Comparison of ENCODE assay signal across 9 cellular contexts in genomic region chr3:69090021-69090420, GRCh38. TPM values are rescaled to one million over a fixed set of nuclear protein-coding genes. Genes with fewer than 3 reads are reported as not detected.
A peak's percentile ranks its signal among the peaks of the same experiment; 100 is the strongest.
DNase-seq lines count a peak whose midpoint lies in the region; ATAC-seq and TF ChIP-seq lines count a peak whose summit lies in the region.
"Had no signal": no experiment of that assay in that cellular context is flagged by ENCODE, and none has a peak within 500 bp of the region (broad histone marks: within the 10 kb centered on the region; RNA-seq: fewer than 3 reads in every experiment).

No MANE protein-coding gene starts in this region.

- H3K27me3 Mint-ChIP-seq in natural killer cell treated with Interleukin-12 subunit alpha and Interleukin-12 subunit beta and Interleukin-15 and Interleukin-18, amount 100 ng/mL, for 72 hours: no peaks in the 10 kb centered on the region

- H3K9me3 Mint-ChIP-seq in natural killer cell treated with Interleukin-12 subunit alpha and Interleukin-12 subunit beta and Interleukin-15 and Interleukin-18, amount 100 ng/mL, for 72 hours: no peaks in the 10 kb centered on the region

- DNase-seq in AG09309 (ENCODE audit: low read depth) (peak; percentile 64), M059J (ENCODE audit: low read depth) (peak; percentile 59), dedifferentiated amniotic fluid mesenchymal stem cell (ENCODE audit: extremely low spot score) (peak; percentile 64), OCI-M2 (lab: John Stamatoyannopoulos, UW; ENCODE audit: unreplicated experiment) (no peak), NCI-H1092 (lab: John Stamatoyannopoulos, UW) (no peak)
- no peak for DNase-seq in natural killer cell treated with Interleukin-12 subunit alpha and Interleukin-12 subunit beta and Interleukin-15 and Interleukin-18, amount 100 ng/mL, for 72 hours (ENCODE audit: low spot score)
- DNase-seq: NCI-H69 had no signal

- H3K4me3 Mint-ChIP-seq in natural killer cell treated with Interleukin-12 subunit alpha and Interleukin-12 subunit beta and Interleukin-15 and Interleukin-18, amount 100 ng/mL, for 72 hours: peak overlapping the region; percentile 91

- no peak for TF ChIP-seq CTCF in AG09309 (IDR thresholded peaks at IDR 0.05; ENCODE audit: control insufficient read depth, insufficient read depth, low read depth, low read length, missing control alignments)

- peaks cover 24% of the 10 kb centered on the region for H3K36me3 Mint-ChIP-seq in natural killer cell treated with Interleukin-12 subunit alpha and Interleukin-12 subunit beta and Interleukin-15 and Interleukin-18, amount 100 ng/mL, for 72 hours

- no peak overlapping the region for H3K4me3 ChIP-seq in AG09309 (ENCODE audit: control insufficient read depth, low read depth, low read length)

- H3K27ac Mint-ChIP-seq in natural killer cell treated with Interleukin-12 subunit alpha and Interleukin-12 subunit beta and Interleukin-15 and Interleukin-18, amount 100 ng/mL, for 72 hours: peak overlapping the region; percentile 90 to 93

- ATAC-seq in natural killer cell treated with Interleukin-12 subunit alpha and Interleukin-12 subunit beta and Interleukin-15 and Interleukin-18, amount 100 ng/mL, for 72 hours: no peak
- ATAC-seq in HG02678 (IDR thresholded peaks at IDR 0.05; ENCODE audit: unreplicated experiment) (no peak), HG02840 (IDR thresholded peaks at IDR 0.05; ENCODE audit: low FRiP score, unreplicated experiment) (no peak)

- peaks cover 67 to 68% of the 10 kb centered on the region in 2 donors for H3K4me1 Mint-ChIP-seq in natural killer cell treated with Interleukin-12 subunit alpha and Interleukin-12 subunit beta and Interleukin-15 and Interleukin-18, amount 100 ng/mL, for 72 hours (ENCODE audit: low read depth in 2 of 2)

RNA-seq across cellular contexts. Expression of gene ARL6IP5, which starts 5.3 kb away (rescaled TPM):
- 41.4 and 42.4 TPM in 2 replicates for total RNA-seq in M059J (2014; rRNA removed; shearing (Covaris generic))
- 100 to 1,000 TPM; 110 to 135 TPM for total RNA-seq in natural killer cell treated with Interleukin-12 subunit alpha and Interleukin-12 subunit beta and Interleukin-15 and Interleukin-18, amount 100 ng/mL, for 72 hours

RNA-seq across cellular contexts. Expression of gene UBA3, which starts 9.9 kb away (rescaled TPM):
- total RNA-seq in M059J (2014; rRNA removed; shearing (Covaris generic)): 43.0 and 44.9 TPM in 2 replicates
- 100 to 1,000 TPM in 1 of 2 donors, 10 to 100 TPM in 1; 93.4 to 111 TPM for total RNA-seq in natural killer cell treated with Interleukin-12 subunit alpha and Interleukin-12 subunit beta and Interleukin-15 and Interleukin-18, amount 100 ng/mL, for 72 hours

RNA-seq across cellular contexts. Expression of gene LMOD3, which starts 32.4 kb away (rescaled TPM):
- total RNA-seq in M059J (2014; rRNA removed; shearing (Covaris generic)): not detected in 2 replicates
- total RNA-seq in natural killer cell treated with Interleukin-12 subunit alpha and Interleukin-12 subunit beta and Interleukin-15 and Interleukin-18, amount 100 ng/mL, for 72 hours: not detected

RNA-seq across cellular contexts. Expression of gene TMF1, which starts 37.9 kb away (rescaled TPM):
- total RNA-seq in M059J (2014; rRNA removed; shearing (Covaris generic)): 11.8 and 15.8 TPM in 2 replicates
- total RNA-seq in natural killer cell treated with Interleukin-12 subunit alpha and Interleukin-12 subunit beta and Interleukin-15 and Interleukin-18, amount 100 ng/mL, for 72 hours: 10 to 100 TPM; 42.2 to 43.7 TPM

Comparison
In these comparisons a context has a peak if more than half of its experiments do, and no peak if none do; other contexts are left out.
1. DNase-seq: peak in AG09309 (single experiment), M059J (single experiment) and dedifferentiated amniotic fluid mesenchymal stem cell (single experiment); none in natural killer cell treated with Interleukin-12 subunit alpha and Interleukin-12 subunit beta and Interleukin-15 and Interleukin-18, amount 100 ng/mL, for 72 hours (single experiment), OCI-M2 (single experiment) and NCI-H1092 (single experiment).